Comparison of ENCODE assay signal across 8 cellular contexts in the genomic region with DNA sequence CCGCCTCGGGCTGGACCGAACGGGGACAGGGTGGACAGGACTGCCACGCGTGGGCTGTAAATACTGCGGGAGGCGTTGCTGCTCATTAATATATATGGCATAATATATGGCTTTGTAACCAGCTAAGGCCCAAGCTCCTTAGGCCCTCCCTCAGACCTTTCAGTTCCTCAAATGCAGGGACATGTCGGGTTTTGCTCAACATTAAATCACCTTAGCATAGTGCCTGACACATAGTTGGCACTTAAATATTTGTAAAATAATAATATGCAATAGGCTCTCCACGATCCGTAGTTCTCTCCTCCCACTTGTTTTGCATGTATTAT. TPM values are rescaled to one million over a fixed set of nuclear protein-coding genes. Genes with fewer than 3 reads are reported as not detected.
DNase-seq lines count a peak whose midpoint lies in the region; ATAC-seq and TF ChIP-seq lines count a peak whose summit lies in the region.

No MANE protein-coding gene starts in this region.

- peak overlapping the region; percentile 90 for H3K4me2 ChIP-seq in GM23248 (ENCODE audit: unreplicated experiment)

- H3K36me3 Mint-ChIP-seq in central memory CD8-positive, alpha-beta T cell (ENCODE audit: insufficient read depth), result peaks cover 22% of the 10 kb centered on the region

- peak overlapping the region; percentile 83 for H3K27ac Mint-ChIP-seq in central memory CD8-positive, alpha-beta T cell (ENCODE audit: low read depth)

- peaks cover 7% of the 10 kb centered on the region for H3F3A ChIP-seq in GM23248 (ENCODE audit: insufficient read depth)

- in situ Hi-C loops in GM23248 (cut with MboI), result no loop called here

- H3K9me3 ChIP-seq in GM23248 (ENCODE audit: low read depth) (no peaks in the 10 kb centered on the region), mucosa of descending colon (no peaks in the 10 kb centered on the region)

- H3K9me2 ChIP-seq in GM23248 (ENCODE audit: insufficient read depth), result no peaks in the 10 kb centered on the region

- H3K79me2 ChIP-seq in GM23248 (ENCODE audit: insufficient read depth), result peaks cover 40% of the 10 kb centered on the region

- no peaks in the 10 kb centered on the region for H3K9me3 Mint-ChIP-seq in central memory CD8-positive, alpha-beta T cell

- no peaks in the 10 kb centered on the region for H3K27me3 ChIP-seq in GM23248 (replicated peaks; ENCODE audit: insufficient read depth)

- H3K9ac ChIP-seq in GM23248, result peak overlapping the region; percentile 90

- H4K20me1 ChIP-seq in GM23248 (ENCODE audit: insufficient read depth), result no peaks in the 10 kb centered on the region

- peak overlapping the region; percentile 99 for H2AFZ ChIP-seq in GM23248

- TF ChIP-seq CTCF in LNCaP clone FGC (IDR thresholded peaks at IDR 0.05; ENCODE audit: control insufficient read depth, extremely low read depth, insufficient read depth) (no peak), mucosa of descending colon (IDR thresholded peaks at IDR 0.05) (no peak)

- intact Hi-C loops in mucosa of descending colon (cut with DNase I, micrococcal nuclease), result no loop called here

- H3K4me1 Mint-ChIP-seq in central memory CD8-positive, alpha-beta T cell, result peaks cover 36% of the 10 kb centered on the region

- H3K4me3 ChIP-seq in GM23248 (peak overlapping the region; percentile 88), LNCaP clone FGC (ENCODE audit: low read depth, low read length) (peak overlapping the region; percentile 87), mucosa of descending colon (no peak overlapping the region)

- peaks cover 6% of the 10 kb centered on the region; the same call in 1 of the 2 replicates for H3K4me1 ChIP-seq in GM23248 (ENCODE audit: insufficient read depth)
- no peaks in the 10 kb centered on the region for H3K4me1 ChIP-seq in mucosa of descending colon (ENCODE audit: low read depth)

- peak overlapping the region; percentile 83 for H3K4me3 Mint-ChIP-seq in central memory CD8-positive, alpha-beta T cell

- H3K36me3 ChIP-seq in GM23248 (ENCODE audit: low read depth) (no peaks in the 10 kb centered on the region), mucosa of descending colon (ENCODE audit: low read depth) (no peaks in the 10 kb centered on the region)

- peak overlapping the region; percentile 75 for H3K27ac ChIP-seq in GM23248

- no peaks in the 10 kb centered on the region for H3K27me3 Mint-ChIP-seq in central memory CD8-positive, alpha-beta T cell

- DNase-seq in GM23248 (no peak), LNCaP clone FGC (ENCODE audit: low read depth) (no peak), mucosa of descending colon (no peak), NCI-H510A treated with DMSO at 0.1 percent for 48 hours (lab: John Stamatoyannopoulos, UW) (no peak), kidney tubule cell (ENCODE audit: low spot score) (no peak), NCI-H1436 treated with DMSO at 0.1 percent for 48 hours (lab: John Stamatoyannopoulos, UW) (no peak)
- DNase-seq in central memory CD8-positive, alpha-beta T cell (ENCODE audit: low spot score in 2 of 2), result no peak

- WGBS in GM23248 (ENCODE audit: low coverage in 1 of 2, low lambda C conversion rate in 2 of 2, missing lambda C conversion rate in 2 of 2), 2 experiments, result 30 to 36% methylated on average over 11 of the region's 11 CpGs

- peak; percentile 70 for ATAC-seq in GM18502 (IDR thresholded peaks at IDR 0.05; ENCODE audit: poor library complexity, unreplicated experiment)
- peak; percentile 10 for ATAC-seq in central memory CD8-positive, alpha-beta T cell (replicated peaks; ENCODE audit: extremely low read depth, poor library complexity, severe bottlenecking)
- ATAC-seq in mucosa of descending colon, result peak; percentile 35

RNA-seq across cellular contexts. Expression of a gene that starts 0.4 kb away (rescaled TPM):
- 17.3 and 21.4 TPM in 2 replicates for total RNA-seq in GM23248 (2014; rRNA removed; shearing (Covaris generic))
- 14.2 and 16.0 TPM in 2 replicates for polyA plus RNA-seq in GM23248 (2016; fragmentation: Nextera tagmentation; extraction: Ambion mirVana)
- 10 to 100 TPM; 29.1 to 53.0 (median 46.2) TPM for total RNA-seq in mucosa of descending colon

Comparison
In these comparisons a context has a peak if more than half of its experiments do, and no peak if none do; other contexts are left out.
1. ATAC-seq: peak in every context shown above with its lines; median percentile 70 in GM18502; 35 in mucosa of descending colon; 10 in central memory CD8-positive, alpha-beta T cell.